25 cellular contexts compared by ENCODE assay signal in genomic region chr2:85953476-85953875, GRCh38.
DNase-seq lines count a peak whose midpoint lies in the region; ATAC-seq, FAIRE-seq and TF ChIP-seq lines count a peak whose summit lies in the region.
"Had no signal": no experiment of that assay in that cellular context is flagged by ENCODE, and none has a peak within 500 bp of the region (broad histone marks: within the 10 kb centered on the region; RNA-seq: fewer than 3 reads in every experiment).

No MANE protein-coding gene starts in this region.

- H3K27me3 ChIP-seq in astrocyte (ENCODE audit: insufficient read depth, low read length) (no peaks in the 10 kb centered on the region), lower lobe of right lung (ENCODE audit: low read depth) (no peaks in the 10 kb centered on the region), upper lobe of right lung (no peaks in the 10 kb centered on the region)
- H3K27me3 ChIP-seq: ovary had no signal

- intact Hi-C loops in lower lobe of right lung (cut with DNase I), result no loop called here
- intact Hi-C loops in upper lobe of right lung (cut with DNase I), result no loop called here

- ATAC-seq in lower lobe of right lung (no peak), upper lobe of right lung (no peak), HG03135 (IDR thresholded peaks at IDR 0.05; ENCODE audit: unreplicated experiment) (no peak), HG02970 (IDR thresholded peaks at IDR 0.05; ENCODE audit: low FRiP score, unreplicated experiment) (no peak)
- ATAC-seq: activated CD8-positive, alpha-beta T cell treated with anti-CD3 and anti-CD28 coated beads for 36 hours; activated T-cell treated with anti-CD3 and anti-CD28 coated beads, Interleukin-2, amount 50 U/mL, for 4 hours; T-helper 17 cell; WTC11 had no signal

- no peaks in the 10 kb centered on the region for H3K36me3 ChIP-seq in astrocyte (ENCODE audit: insufficient read depth, low read length)
- H3K36me3 ChIP-seq in lower lobe of right lung, result no peaks in the 10 kb centered on the region
- no peaks in the 10 kb centered on the region for H3K36me3 ChIP-seq in upper lobe of right lung
- H3K36me3 ChIP-seq: ovary had no signal

- H4K20me1 ChIP-seq in astrocyte (ENCODE audit: insufficient read depth, low read length), result no peaks in the 10 kb centered on the region

- no peaks in the 10 kb centered on the region for H3K79me2 ChIP-seq in astrocyte (ENCODE audit: insufficient read depth, low read length)

- H3K4me3 Mint-ChIP-seq in astrocyte (ENCODE audit: unreplicated experiment), result no peak overlapping the region
- H3K4me3 Mint-ChIP-seq: activated CD8-positive, alpha-beta T cell treated with anti-CD3 and anti-CD28 coated beads for 36 hours; activated naive CD4-positive, alpha-beta T cell treated with anti-CD3 and anti-CD28 coated beads, Interleukin-2, amount 10 ng/mL, durations not matched to agents 7 days and 5 days; activated T-cell treated with anti-CD3 and anti-CD28 coated beads, Interleukin-2, amount 50 U/mL, for 4 hours; CD14-positive monocyte; T-helper 17 cell; WTC11 had no signal

- TF ChIP-seq CTCF in astrocyte (IDR thresholded peaks at IDR 0.05; ENCODE audit: insufficient read depth, low read depth, low read length) (no peak), lower lobe of right lung (IDR thresholded peaks at IDR 0.05) (no peak), upper lobe of right lung (IDR thresholded peaks at IDR 0.05) (no peak)

- DNase-seq in DMS79 treated with DMSO at 0.1 percent for 48 hours (lab: John Stamatoyannopoulos, UW) (peak; percentile 36), DMS79 (lab: John Stamatoyannopoulos, UW) (no peak), astrocyte (ENCODE audit: low read depth) (no peak), lower lobe of right lung (no peak), upper lobe of right lung (no peak)
- no peak for DNase-seq in stimulated activated CD8-positive, alpha-beta memory T cell treated with anti-CD3 and anti-CD28 coated beads, Interleukin-4, amount 100 ng/mL, for 48 hours
- DNase-seq: activated CD8-positive, alpha-beta T cell treated with anti-CD3 and anti-CD28 coated beads for 36 hours; activated naive CD4-positive, alpha-beta T cell treated with anti-CD3 and anti-CD28 coated beads, Interleukin-2, amount 10 ng/mL, durations not matched to agents 7 days and 5 days; activated T-cell treated with anti-CD3 and anti-CD28 coated beads, Interleukin-2, amount 50 U/mL, for 4 hours; cortex of kidney; KBM-7; NCI-H1048; NCI-H2081; NCI-H446 treated with DMSO at 0.1 percent for 48 hours; ovary; SIG-M5; stimulated activated CD4-positive, alpha-beta T cell treated with anti-CD3 and anti-CD28 coated beads, Interleukin-1b, Interleukin-23, amount 100 ng/mL, for 48 hours; T-helper 17 cell had no signal

- no peaks in the 10 kb centered on the region for H3K9me3 ChIP-seq in astrocyte (ENCODE audit: insufficient read depth, low read depth, low read length)
- H3K9me3 ChIP-seq in lower lobe of right lung, result no peaks in the 10 kb centered on the region
- H3K9me3 ChIP-seq in upper lobe of right lung, result no peaks in the 10 kb centered on the region
- H3K9me3 ChIP-seq: ovary had no signal

- H3K4me1 ChIP-seq in astrocyte (ENCODE audit: insufficient read depth, low read length) (no peaks in the 10 kb centered on the region), lower lobe of right lung (peaks cover 7% of the 10 kb centered on the region), upper lobe of right lung (peaks cover 6% of the 10 kb centered on the region)

- H3K4me2 ChIP-seq in astrocyte (ENCODE audit: low read length), result no peak overlapping the region

- no peak overlapping the region for H3K27ac Mint-ChIP-seq in astrocyte (ENCODE audit: unreplicated experiment)
- H3K27ac Mint-ChIP-seq: activated CD8-positive, alpha-beta T cell treated with anti-CD3 and anti-CD28 coated beads for 36 hours; activated naive CD4-positive, alpha-beta T cell treated with anti-CD3 and anti-CD28 coated beads, Interleukin-2, amount 10 ng/mL, durations not matched to agents 7 days and 5 days; T-helper 17 cell; WTC11 had no signal

- peak overlapping the region; percentile 19 for H2AFZ ChIP-seq in astrocyte (ENCODE audit: low read depth, low read length)

- H3K9ac ChIP-seq in astrocyte (ENCODE audit: low read length), result no peak overlapping the region

- H3K27ac ChIP-seq in astrocyte (ENCODE audit: low read depth, low read length) (no peak overlapping the region), lower lobe of right lung (peak overlapping the region; percentile 73), upper lobe of right lung (peak overlapping the region; percentile 75)
- H3K27ac ChIP-seq: epithelial cell of prostate, ovary had no signal

- no peak for FAIRE-seq in astrocyte (lab: Jason Lieb, UNC)
- FAIRE-seq: A204.1, H54 had no signal

- H3K4me3 ChIP-seq in astrocyte (ENCODE audit: insufficient read depth, low read depth, low read length) (no peak overlapping the region), lower lobe of right lung (no peak overlapping the region), upper lobe of right lung (no peak overlapping the region)
- H3K4me3 ChIP-seq: ovary had no signal

- peaks cover 4% of the 10 kb centered on the region for H3K4me1 Mint-ChIP-seq in astrocyte (ENCODE audit: low read depth, unreplicated experiment)

- peaks cover 4% of the 10 kb centered on the region for H3K9me3 Mint-ChIP-seq in astrocyte (ENCODE audit: unreplicated experiment)
- H3K9me3 Mint-ChIP-seq: activated T-cell treated with anti-CD3 and anti-CD28 coated beads, Interleukin-2, amount 50 U/mL, for 4 hours had no signal

- peaks cover 8% of the 10 kb centered on the region for H3K27me3 Mint-ChIP-seq in astrocyte (ENCODE audit: low read depth, unreplicated experiment)
- H3K27me3 Mint-ChIP-seq: activated CD8-positive, alpha-beta T cell treated with anti-CD3 and anti-CD28 coated beads for 36 hours; T-helper 17 cell had no signal

- H3K36me3 Mint-ChIP-seq in astrocyte (ENCODE audit: low read depth, unreplicated experiment), result peaks cover 2% of the 10 kb centered on the region
- H3K36me3 Mint-ChIP-seq: activated naive CD4-positive, alpha-beta T cell treated with anti-CD3 and anti-CD28 coated beads, Interleukin-2, amount 10 ng/mL, durations not matched to agents 7 days and 5 days had no signal
